Comparison of ENCODE assay signal across 21 cellular contexts in the genomic region with DNA sequence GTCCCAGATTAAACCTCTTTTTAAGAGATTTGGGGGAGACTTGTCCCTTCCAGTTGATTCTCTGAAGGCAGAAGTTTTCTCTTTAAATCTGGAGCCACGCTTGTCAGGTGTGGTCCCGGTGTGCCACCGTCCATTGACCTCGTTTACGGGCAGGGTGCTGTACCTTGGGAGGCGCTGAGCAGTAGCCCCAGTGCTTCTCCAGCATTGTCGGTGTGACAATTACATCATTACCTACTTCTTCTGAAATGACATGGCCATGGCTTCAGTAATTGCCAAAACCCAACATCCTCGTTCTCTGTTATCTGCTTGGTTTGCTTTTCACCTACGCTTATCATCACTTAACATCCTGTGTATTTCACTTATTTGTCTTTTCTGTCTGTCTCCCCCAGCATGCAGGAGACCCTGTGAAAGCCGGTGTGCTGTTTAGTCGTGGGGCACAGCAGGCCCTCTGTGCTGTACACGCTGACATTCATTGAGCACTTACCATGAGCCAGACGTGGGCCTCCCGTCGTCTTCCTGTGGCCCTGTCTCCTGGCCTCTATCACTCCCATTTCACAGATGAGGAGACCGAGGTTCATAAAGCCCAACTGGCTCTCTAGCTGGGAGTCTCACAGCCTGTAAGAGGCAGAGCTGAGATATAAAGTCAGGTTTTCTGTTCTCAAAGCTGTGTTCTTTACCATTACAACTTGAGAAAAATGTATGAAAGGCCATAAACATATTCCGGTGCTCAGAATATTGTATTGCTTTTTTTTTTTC.
DNase-seq lines count a peak whose midpoint lies in the region; ATAC-seq and TF ChIP-seq lines count a peak whose summit lies in the region.
"Had no signal": no experiment of that assay in that cellular context is flagged by ENCODE, and none has a peak within 500 bp of the region (broad histone marks: within the 10 kb centered on the region; RNA-seq: fewer than 3 reads in every experiment).

No MANE protein-coding gene starts in this region.

- peaks cover 2% of the 10 kb centered on the region for H3K79me2 ChIP-seq in osteoblast (ENCODE audit: insufficient read depth, low read length)

- H3K4me3 ChIP-seq in CD8-positive, alpha-beta T cell (ENCODE audit: low read depth, low read length) = no peak overlapping the region
- no peak overlapping the region for H3K4me3 ChIP-seq in osteoblast (ENCODE audit: insufficient read depth, low read length)
- H3K4me3 ChIP-seq: body of pancreas, colonic mucosa, HAP-1 had no signal

- peaks cover 38% of the 10 kb centered on the region for H4K20me1 ChIP-seq in osteoblast (ENCODE audit: insufficient read depth, low read length)

- H3K4me3 Mint-ChIP-seq in CD8-positive, alpha-beta T cell = no peak overlapping the region
- no peak overlapping the region for H3K4me3 Mint-ChIP-seq in HFFc6
- no peak overlapping the region for H3K4me3 Mint-ChIP-seq in effector memory CD8-positive, alpha-beta T cell
- H3K4me3 Mint-ChIP-seq: activated CD8-positive, alpha-beta T cell treated with anti-CD3 and anti-CD28 coated beads for 36 hours had no signal

- H3K9me3 Mint-ChIP-seq in CD8-positive, alpha-beta T cell = no peaks in the 10 kb centered on the region
- no peaks in the 10 kb centered on the region for H3K9me3 Mint-ChIP-seq in HFFc6
- H3K9me3 Mint-ChIP-seq in effector memory CD8-positive, alpha-beta T cell = no peaks in the 10 kb centered on the region
- H3K9me3 Mint-ChIP-seq: activated CD8-positive, alpha-beta T cell treated with anti-CD3 and anti-CD28 coated beads for 36 hours had no signal

- peaks cover 12% of the 10 kb centered on the region for H3K4me1 Mint-ChIP-seq in CD8-positive, alpha-beta T cell (ENCODE audit: low read depth)
- H3K4me1 Mint-ChIP-seq in HFFc6 (ENCODE audit: low read depth) = peaks cover 53% of the 10 kb centered on the region
- H3K4me1 Mint-ChIP-seq in effector memory CD8-positive, alpha-beta T cell (ENCODE audit: low read depth in 2 of 2) = peaks cover 41 to 44% of the 10 kb centered on the region in 2 donors

- ATAC-seq in CD8-positive, alpha-beta T cell = no peak
- ATAC-seq in effector memory CD8-positive, alpha-beta T cell (replicated peaks) = no peak
- no peak for ATAC-seq in Right ventricle myocardium superior (ENCODE audit: poor library complexity)
- ATAC-seq: activated CD8-positive, alpha-beta T cell treated with anti-CD3 and anti-CD28 coated beads for 36 hours; body of pancreas had no signal

- H2AFZ ChIP-seq in osteoblast (ENCODE audit: low read length) = no peak overlapping the region

- peaks cover 30% of the 10 kb centered on the region for H3K36me3 Mint-ChIP-seq in CD8-positive, alpha-beta T cell
- H3K36me3 Mint-ChIP-seq in HFFc6 (ENCODE audit: low read depth) = peaks cover 14% of the 10 kb centered on the region
- peaks cover 4% of the 10 kb centered on the region for H3K36me3 Mint-ChIP-seq in effector memory CD8-positive, alpha-beta T cell (ENCODE audit: insufficient read depth)

- POLR2A ChIA-PET in CD8-positive, alpha-beta T cell (lab: Charles Lee) = no interaction called here

- no peaks in the 10 kb centered on the region for H3K27me3 ChIP-seq in CD8-positive, alpha-beta T cell (ENCODE audit: insufficient read depth, low read length)
- no peaks in the 10 kb centered on the region for H3K27me3 ChIP-seq in osteoblast (ENCODE audit: insufficient read depth, low read length)
- H3K27me3 ChIP-seq: body of pancreas, colonic mucosa had no signal

- no peak for TF ChIP-seq CTCF in CD8-positive, alpha-beta T cell (IDR thresholded peaks at IDR 0.05)
- TF ChIP-seq CTCF in HFFc6 (IDR thresholded peaks at IDR 0.05) (no peak), osteoblast (IDR thresholded peaks at IDR 0.05; ENCODE audit: extremely low read depth, low read depth, low read length) (no peak)

- H3K27me3 Mint-ChIP-seq in CD8-positive, alpha-beta T cell (ENCODE audit: low read depth) = no peaks in the 10 kb centered on the region
- no peaks in the 10 kb centered on the region; the same call in 1 of the 2 replicates for H3K27me3 Mint-ChIP-seq in HFFc6 (ENCODE audit: insufficient read depth)
- no peaks in the 10 kb centered on the region for H3K27me3 Mint-ChIP-seq in effector memory CD8-positive, alpha-beta T cell
- H3K27me3 Mint-ChIP-seq: activated CD8-positive, alpha-beta T cell treated with anti-CD3 and anti-CD28 coated beads for 36 hours had no signal

- H3K9me3 ChIP-seq in CD8-positive, alpha-beta T cell (ENCODE audit: low read length) = no peaks in the 10 kb centered on the region
- no peaks in the 10 kb centered on the region for H3K9me3 ChIP-seq in osteoblast (ENCODE audit: low read depth, low read length)
- H3K9me3 ChIP-seq: body of pancreas, colonic mucosa, HAP-1 had no signal

- no peaks in the 10 kb centered on the region for H3K36me3 ChIP-seq in CD8-positive, alpha-beta T cell (ENCODE audit: insufficient read depth, low read length)
- no peaks in the 10 kb centered on the region for H3K36me3 ChIP-seq in osteoblast (ENCODE audit: insufficient read depth, low read length)
- H3K36me3 ChIP-seq: colonic mucosa, HAP-1 had no signal

- no peaks in the 10 kb centered on the region for H3K4me1 ChIP-seq in CD8-positive, alpha-beta T cell (ENCODE audit: insufficient read depth, low read length)
- no peaks in the 10 kb centered on the region for H3K4me1 ChIP-seq in osteoblast (ENCODE audit: insufficient read depth, low read length)
- H3K4me1 ChIP-seq: HAP-1 had no signal

- CTCF ChIA-PET in CD8-positive, alpha-beta T cell (lab: Charles Lee) = interaction anchor here (0.6 kb wide), 1 partner anchor 135 kb away, joined by 5 read pairs; no protein-coding TSS in a partner anchor

- H3K4me2 ChIP-seq in osteoblast (ENCODE audit: insufficient read depth, low read length) = no peak overlapping the region

- H3K27ac Mint-ChIP-seq in CD8-positive, alpha-beta T cell = peak overlapping the region; percentile 46
- peak overlapping the region; percentile 36; the same call in 1 of the 2 replicates for H3K27ac Mint-ChIP-seq in HFFc6
- H3K27ac Mint-ChIP-seq in effector memory CD8-positive, alpha-beta T cell = peak overlapping the region; percentile 13 to 79
- H3K27ac Mint-ChIP-seq: activated CD8-positive, alpha-beta T cell treated with anti-CD3 and anti-CD28 coated beads for 36 hours had no signal

- no peak overlapping the region for H3K27ac ChIP-seq in CD8-positive, alpha-beta T cell (ENCODE audit: low read depth, low read length)
- no peak overlapping the region for H3K27ac ChIP-seq in osteoblast (ENCODE audit: low read depth, low read length)
- H3K27ac ChIP-seq: body of pancreas, colonic mucosa, VCaP had no signal

- intact Hi-C loops in CD8-positive, alpha-beta T cell (cut with DNase I, micrococcal nuclease) = no loop called here
- intact Hi-C loops in Right ventricle myocardium superior (cut with DNase I) = no loop called here

- DNase-seq in CD8-positive, alpha-beta T cell = no peak
- no peak for DNase-seq in HFFc6
- DNase-seq in effector memory CD8-positive, alpha-beta T cell = no peak
- peak; percentile 15 for DNase-seq in osteoblast (ENCODE audit: insufficient read length, low spot score, missing footprints)
- no peak for DNase-seq in Right ventricle myocardium superior
- no peak for DNase-seq in T1000 (lab: John Stamatoyannopoulos, UW)
- DNase-seq in NCI-H82 (lab: John Stamatoyannopoulos, UW) = no peak
- DNase-seq in hippocampal formation (lab: John Stamatoyannopoulos, UW) = no peak
- DNase-seq: activated CD8-positive, alpha-beta T cell treated with anti-CD3 and anti-CD28 coated beads for 36 hours; body of pancreas; colonic mucosa; IMR-90; MM.1S; NCI-H2227 treated with DMSO at 0.1 percent for 48 hours; NCI-H774; SHP77 treated with DMSO at 0.1 percent for 48 hours; small intestine; stimulated activated CD4-positive, alpha-beta T cell treated with anti-CD3 and anti-CD28 coated beads, Interleukin-2, amount 100 ng/mL, for 48 hours; T-helper 1 cell had no signal
